ENCODE assay signal across 20 cellular contexts in the genomic region with DNA sequence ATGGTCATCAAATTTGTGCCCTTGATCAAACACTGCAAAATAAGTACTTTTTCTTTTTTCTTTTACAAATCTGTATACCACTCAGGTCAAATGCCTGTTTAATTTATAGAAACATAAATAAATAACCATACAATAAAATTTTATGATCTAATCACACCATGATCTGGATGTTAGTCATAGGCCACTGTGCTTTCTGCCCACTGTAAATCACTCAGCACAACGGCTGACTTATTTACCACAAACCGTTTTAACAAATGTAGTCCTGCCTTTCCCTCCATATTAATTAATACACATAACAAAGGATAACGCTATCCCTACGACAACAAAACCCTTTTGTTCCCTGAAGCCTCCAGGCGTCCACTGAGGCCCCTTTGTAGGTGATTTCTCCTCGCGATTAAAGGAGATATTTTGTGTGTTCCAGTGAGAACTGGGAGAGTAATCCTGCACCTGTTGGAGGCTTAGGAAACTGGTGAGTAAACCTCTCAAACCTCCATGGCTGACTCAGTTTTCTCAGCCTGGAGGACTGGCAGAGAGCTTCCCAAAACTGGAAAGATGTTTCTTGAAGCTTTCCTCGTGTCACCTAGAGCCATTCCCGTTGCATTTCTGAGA.
A peak's percentile ranks its signal among the peaks of the same experiment; 100 is the strongest.
DNase-seq lines count a peak whose midpoint lies in the region; ATAC-seq and TF ChIP-seq lines count a peak whose summit lies in the region.
"Had no signal": no experiment of that assay in that cellular context is flagged by ENCODE, and none has a peak within 500 bp of the region (broad histone marks: within the 10 kb centered on the region; RNA-seq: fewer than 3 reads in every experiment).

No MANE protein-coding gene starts in this region.

- H3K36me3 ChIP-seq in skeletal muscle satellite cell (ENCODE audit: insufficient read depth, low read length), result no peaks in the 10 kb centered on the region
- H3K36me3 ChIP-seq in heart left ventricle, result no peaks in the 10 kb centered on the region
- H3K36me3 ChIP-seq: lower lobe of right lung, spleen had no signal

- H3K4me1 Mint-ChIP-seq in activated T-cell treated with anti-CD3 and anti-CD28 coated beads, Interleukin-2, amount 50 U/mL, for 72 hours (ENCODE audit: low read depth), result no peaks in the 10 kb centered on the region

- no peaks in the 10 kb centered on the region for H3K27me3 ChIP-seq in foreskin keratinocyte
- peaks cover 9% of the 10 kb centered on the region for H3K27me3 ChIP-seq in skeletal muscle satellite cell (ENCODE audit: control insufficient read depth, insufficient read depth, low read length)
- H3K27me3 ChIP-seq in heart left ventricle, result no peaks in the 10 kb centered on the region
- H3K27me3 ChIP-seq: spleen had no signal

- H3K9me3 Mint-ChIP-seq in activated T-cell treated with anti-CD3 and anti-CD28 coated beads, Interleukin-2, amount 50 U/mL, for 72 hours, result peaks cover 0 to 2% of the 10 kb centered on the region in 2 donors

- peak overlapping the region; percentile 46 for H3K4me2 ChIP-seq in skeletal muscle satellite cell (ENCODE audit: low read length)
- H3K4me2 ChIP-seq: SK-N-SH had no signal

- H3K4me1 ChIP-seq in foreskin keratinocyte (no peaks in the 10 kb centered on the region), skeletal muscle satellite cell (ENCODE audit: control insufficient read depth, insufficient read depth, low read length) (peaks cover 3% of the 10 kb centered on the region), heart left ventricle (no peaks in the 10 kb centered on the region)
- H3K4me1 ChIP-seq: lower lobe of right lung, spleen had no signal

- H3K9ac ChIP-seq in skeletal muscle satellite cell (ENCODE audit: low read depth, low read length), result no peak overlapping the region
- H3K9ac ChIP-seq: SK-N-SH had no signal

- H3K36me3 Mint-ChIP-seq in activated T-cell treated with anti-CD3 and anti-CD28 coated beads, Interleukin-2, amount 50 U/mL, for 72 hours (ENCODE audit: insufficient read depth in 2 of 2), result no peaks in the 10 kb centered on the region
- H3K36me3 Mint-ChIP-seq: activated naive CD8-positive, alpha-beta T cell; naive thymus-derived CD4-positive, alpha-beta T cell had no signal

- ATAC-seq in foreskin keratinocyte (no peak), heart left ventricle (no peak), HG03135 (IDR thresholded peaks at IDR 0.05; ENCODE audit: unreplicated experiment) (no peak)
- no peak for ATAC-seq in activated T-cell treated with anti-CD3 and anti-CD28 coated beads, Interleukin-2, amount 50 U/mL, for 72 hours (replicated peaks in 1 of 2)
- ATAC-seq: activated CD8-positive, alpha-beta T cell treated with anti-CD3 and anti-CD28 coated beads, Interleukin-2, amount 10 ng/mL, durations not matched to agents 7 days and 5 days; lower lobe of right lung; naive thymus-derived CD4-positive, alpha-beta T cell had no signal

- no peak overlapping the region for H3K27ac Mint-ChIP-seq in activated T-cell treated with anti-CD3 and anti-CD28 coated beads, Interleukin-2, amount 50 U/mL, for 72 hours
- H3K27ac Mint-ChIP-seq: activated CD8-positive, alpha-beta T cell treated with anti-CD3 and anti-CD28 coated beads, Interleukin-2, amount 10 ng/mL, durations not matched to agents 7 days and 5 days; activated naive CD8-positive, alpha-beta T cell; naive thymus-derived CD4-positive, alpha-beta T cell had no signal

- H3K4me3 ChIP-seq in skeletal muscle satellite cell (ENCODE audit: low read length) (no peak overlapping the region), heart left ventricle (no peak overlapping the region)
- H3K4me3 ChIP-seq: lower lobe of right lung, spleen had no signal

- 78 to 81% (median 80%) methylated on average over 9 of the region's 9 CpGs for WGBS in heart left ventricle, 4 donors

- TF ChIP-seq CTCF in foreskin keratinocyte (conservative IDR thresholded peaks at IDR 0.05) (no peak), heart left ventricle (IDR thresholded peaks at IDR 0.05) (no peak)

- DNase-seq in NCI-H1092 treated with DMSO at 0.1 percent for 48 hours (lab: John Stamatoyannopoulos, UW), result peak; percentile 43
- no peak for DNase-seq in NCI-H1092 (lab: John Stamatoyannopoulos, UW)
- DNase-seq in NCI-H69 (lab: John Stamatoyannopoulos, UW), result peak; percentile 65
- DNase-seq in foreskin keratinocyte, result peak; percentile 4 to 17
- no peak for DNase-seq in activated T-cell treated with anti-CD3 and anti-CD28 coated beads, Interleukin-2, amount 50 U/mL, for 72 hours
- no peak for DNase-seq in heart left ventricle
- DNase-seq: activated CD4-positive, CD25-positive, alpha-beta regulatory T cell; activated CD8-positive, alpha-beta T cell treated with anti-CD3 and anti-CD28 coated beads, Interleukin-2, amount 10 ng/mL, durations not matched to agents 7 days and 5 days; activated T-cell treated with anti-CD3 and anti-CD28 coated beads, Interleukin-2, amount 50 U/mL, for 48 hours; cortex of kidney; lower lobe of right lung; naive thymus-derived CD4-positive, alpha-beta T cell; SK-N-SH; spleen; stimulated activated CD8-positive, alpha-beta memory T cell treated with anti-CD3 and anti-CD28 coated beads, Interleukin-4, amount 100 ng/mL, for 48 hours; T-helper 9 cell had no signal

- no peak overlapping the region for H3K27ac ChIP-seq in foreskin keratinocyte
- H3K27ac ChIP-seq in heart left ventricle, result no peak overlapping the region
- H3K27ac ChIP-seq: 22Rv1, lower lobe of right lung, spleen had no signal

- no peak overlapping the region for H3K4me3 Mint-ChIP-seq in activated T-cell treated with anti-CD3 and anti-CD28 coated beads, Interleukin-2, amount 50 U/mL, for 72 hours
- H3K4me3 Mint-ChIP-seq: activated CD8-positive, alpha-beta T cell treated with anti-CD3 and anti-CD28 coated beads, Interleukin-2, amount 10 ng/mL, durations not matched to agents 7 days and 5 days; activated naive CD8-positive, alpha-beta T cell; naive thymus-derived CD4-positive, alpha-beta T cell had no signal

- H3K9me3 ChIP-seq in skeletal muscle satellite cell (replicated peaks; ENCODE audit: low read length), result no peaks in the 10 kb centered on the region
- H3K9me3 ChIP-seq in heart left ventricle, result no peaks in the 10 kb centered on the region
- H3K9me3 ChIP-seq: lower lobe of right lung, SK-N-SH had no signal

- intact Hi-C loops in heart left ventricle (cut with DNase I), result no loop called here

- no peak for TF ChIP-seq POLR2A in heart left ventricle (IDR thresholded peaks at IDR 0.05)

- no peaks in the 10 kb centered on the region for H3K27me3 Mint-ChIP-seq in activated T-cell treated with anti-CD3 and anti-CD28 coated beads, Interleukin-2, amount 50 U/mL, for 72 hours (ENCODE audit: low read depth)
- H3K27me3 Mint-ChIP-seq: activated naive CD8-positive, alpha-beta T cell had no signal

Comparison
In these comparisons a context has a peak if more than half of its experiments do, and no peak if none do; other contexts are left out.
1. DNase-seq: peak in NCI-H1092 treated with DMSO at 0.1 percent for 48 hours (single experiment), NCI-H69 (single experiment) and foreskin keratinocyte (2 of 2); none in NCI-H1092 (single experiment), activated T-cell treated with anti-CD3 and anti-CD28 coated beads, Interleukin-2, amount 50 U/mL, for 72 hours (0 of 2) and heart left ventricle (0 of 5).